7 cellular contexts compared by ENCODE assay signal in the genomic region with DNA sequence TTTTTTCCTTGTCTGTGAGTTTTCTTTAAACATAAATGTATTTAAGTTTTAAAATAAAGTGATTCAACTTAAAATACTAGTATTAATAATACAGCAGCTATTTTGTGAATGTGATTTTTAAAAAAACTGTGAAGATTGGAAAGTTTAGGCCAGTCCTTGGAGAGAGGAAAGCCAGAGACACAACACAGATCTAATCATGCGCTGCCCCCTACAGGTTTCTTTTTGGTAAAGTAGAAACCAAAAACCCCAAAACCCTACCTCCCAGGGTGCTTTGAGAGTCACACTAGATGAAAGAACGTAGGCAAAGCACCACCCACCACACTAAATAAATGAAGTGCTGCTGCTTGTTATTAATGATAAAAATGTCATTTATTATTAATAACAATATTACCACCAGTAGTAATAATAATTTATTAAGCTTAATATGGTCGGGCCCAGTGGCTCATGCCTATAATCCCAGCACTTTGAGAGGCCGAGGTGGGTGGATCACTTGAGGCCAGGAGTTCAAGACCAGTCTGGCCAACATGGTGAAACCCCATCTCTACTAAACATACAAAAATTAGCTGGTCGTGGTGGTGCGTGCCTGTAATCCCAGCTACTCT. TPM values are rescaled to one million over a fixed set of nuclear protein-coding genes. Genes with fewer than 3 reads are reported as not detected.
A peak's percentile ranks its signal among the peaks of the same experiment; 100 is the strongest.
DNase-seq lines count a peak whose midpoint lies in the region; ATAC-seq and TF ChIP-seq lines count a peak whose summit lies in the region.

No MANE protein-coding gene starts in this region.

- H3K79me2 ChIP-seq in SK-N-SH (ENCODE audit: insufficient read depth): no peaks in the 10 kb centered on the region

- POLR2A ChIA-PET in SK-N-SH (lab: Yijun Ruan, JAX): no interaction called here

- H3K9ac ChIP-seq in SK-N-SH: no peak overlapping the region

- CTCF ChIA-PET in SK-N-SH (lab: Yijun Ruan, JAX): interaction anchor here (0.6 to 12.7 kb wide), 64 partner anchors 9 to 516 kb away, joined by 3 to 249 read pairs (median 4); a partner anchor contains a TSS

- H3K9me3 ChIP-seq in SK-N-SH: no peaks in the 10 kb centered on the region

- WGBS in SK-N-SH (ENCODE audit: low lambda C conversion rate): 77% methylated on average over 6 of the region's 6 CpGs

- no peak overlapping the region for H3K4me2 ChIP-seq in SK-N-SH

- no peak overlapping the region for H3K27ac ChIP-seq in SK-N-SH (ENCODE audit: low read depth in 2 of 2, low read length in 1 of 2)

- peak; percentile 75 for TF ChIP-seq CTCF in SK-N-SH (IDR thresholded peaks at IDR 0.05)

- TF ChIP-seq EP300 in SK-N-SH (IDR thresholded peaks at IDR 0.05; ENCODE audit: borderline replicate concordance in 1 of 2, low read depth in 1 of 2, low read length in 1 of 2): no peak

- H3K36me3 ChIP-seq in SK-N-SH (replicated peaks in 1 of 2; ENCODE audit: control insufficient read depth in 1 of 2, insufficient read depth in 2 of 2, low read length in 1 of 2): peaks cover 10 to 24% of the 10 kb centered on the region in 2 experiments

- DNase-seq in GM04504 (ENCODE audit: low read depth): peak; percentile 35
- DNase-seq in M059J (ENCODE audit: low read depth): peak; percentile 74
- DNase-seq in SK-N-SH: peak; percentile 65
- peak; percentile 73 for DNase-seq in astrocyte of the hippocampus (ENCODE audit: low read depth, low spot score)
- DNase-seq in iPS-NIHi7 (ENCODE audit: extremely low spot score): peak; percentile 69
- DNase-seq in stimulated activated CD4-positive, alpha-beta T cell treated with anti-CD3 and anti-CD28 coated beads, Interleukin-1b, Interleukin-23, amount 100 ng/mL, for 48 hours: peak; percentile 42

- no peaks in the 10 kb centered on the region for H3K9me2 ChIP-seq in SK-N-SH

- no peak overlapping the region for H3K4me3 ChIP-seq in SK-N-SH (ENCODE audit: low read depth in 2 of 2, low read length in 1 of 2)

- no peaks in the 10 kb centered on the region for H3F3A ChIP-seq in SK-N-SH (replicated peaks; ENCODE audit: insufficient read depth)

- no peak for ATAC-seq in GM18511 (IDR thresholded peaks at IDR 0.05; ENCODE audit: unreplicated experiment)

- peak; percentile 88 for TF ChIP-seq RAD21 in SK-N-SH (IDR thresholded peaks at IDR 0.05; ENCODE audit: low read length)

- peaks cover 0 to 11% of the 10 kb centered on the region in 2 experiments; a peak in 2 of 4 replicates for H3K4me1 ChIP-seq in SK-N-SH (ENCODE audit: control insufficient read depth in 1 of 2, insufficient read depth in 2 of 2, low read depth in 1 of 2, low read length in 1 of 2)

- H3K27me3 ChIP-seq in SK-N-SH (ENCODE audit: insufficient read depth): no peaks in the 10 kb centered on the region

- H2AFZ ChIP-seq in SK-N-SH (ENCODE audit: low read depth): no peak overlapping the region

- no peaks in the 10 kb centered on the region for H4K20me1 ChIP-seq in SK-N-SH (ENCODE audit: insufficient read depth)

TF ChIP-seq in SK-N-SH, 30 proteins besides CTCF, POLR2A, EP300 and RAD21:
- TF ChIP-seq, protein P1, sequence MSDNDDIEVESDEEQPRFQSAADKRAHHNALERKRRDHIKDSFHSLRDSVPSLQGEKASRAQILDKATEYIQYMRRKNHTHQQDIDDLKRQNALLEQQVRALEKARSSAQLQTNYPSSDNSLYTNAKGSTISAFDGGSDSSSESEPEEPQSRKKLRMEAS (IDR thresholded peaks at IDR 0.05; ENCODE audit: low read depth): no peak
- TF ChIP-seq MEF2A (IDR thresholded peaks at IDR 0.05; ENCODE audit: borderline replicate concordance, low read depth): no peak
- no peak for TF ChIP-seq RFX5 (IDR thresholded peaks at IDR 0.05; ENCODE audit: low read length)
- peak; percentile 61 for TF ChIP-seq SMC3 (IDR thresholded peaks at IDR 0.05; ENCODE audit: low read depth, low read length)
- no peak for TF ChIP-seq FOXM1 (IDR thresholded peaks at IDR 0.05; ENCODE audit: low read depth)

RNA-seq across cellular contexts. Expression of a gene that starts 33.7 kb away (rescaled TPM):
- total RNA-seq in M059J (2014; rRNA removed; shearing (Covaris generic)): 6.0 and 9.0 TPM in 2 replicates
- polyA plus RNA-seq in SK-N-SH (2012; rRNA removed): 2.8 and 3.4 TPM in 2 replicates
- polyA plus RNA-seq in SK-N-SH (2012; cell fraction: cytosol; rRNA removed): 1.4 and 2.1 TPM in 2 replicates
- polyA plus RNA-seq in SK-N-SH (2012; cell fraction: nucleus; rRNA removed): 14.7 and 15.7 TPM in 2 replicates
